ENCODE assay signal across 1 cellular context in genomic region chr3:9251055-9251786, GRCh38.
TF ChIP-seq lines count a peak whose summit lies in the region.

No MANE protein-coding gene starts in this region.

TF ChIP-seq in HCT116, 20 proteins besides CTCF, POLR2A, EP300 and RAD21 (continued from another document):
- TF ChIP-seq YY1 (IDR thresholded peaks at IDR 0.05; ENCODE audit: extremely low read depth, insufficient replicate concordance, low read depth, low read length) (no peak), EGR1 (IDR thresholded peaks at IDR 0.05; ENCODE audit: low read depth) (no peak), POLR2AphosphoS5 (IDR thresholded peaks at IDR 0.05; ENCODE audit: low read depth, low read length) (no peak), CEBPB (IDR thresholded peaks at IDR 0.05; ENCODE audit: low read depth) (no peak), REST (IDR thresholded peaks at IDR 0.05; ENCODE audit: low read depth) (no peak), SP1 (IDR thresholded peaks at IDR 0.05; ENCODE audit: low read depth) (no peak), SIN3A (IDR thresholded peaks at IDR 0.05; ENCODE audit: low read depth) (no peak), EZH2phosphoT487 (IDR thresholded peaks at IDR 0.05; ENCODE audit: borderline replicate concordance) (no peak), ZFX (IDR thresholded peaks at IDR 0.05) (no peak), CBX3 (IDR thresholded peaks at IDR 0.05; ENCODE audit: low read depth) (no peak), ZBTB33 (IDR thresholded peaks at IDR 0.05; ENCODE audit: extremely low read depth, insufficient replicate concordance, low read length) (no peak), ZNF274 (IDR thresholded peaks at IDR 0.05; ENCODE audit: low read depth, low read length) (no peak), ELF1 (IDR thresholded peaks at IDR 0.05; ENCODE audit: borderline replicate concordance, low read depth) (no peak), JUND (IDR thresholded peaks at IDR 0.05) (no peak)
